In genomic region chr14:104691546-104692260, GRCh38 we compare ENCODE assay signal across 10 cellular contexts. TPM values are rescaled to one million over a fixed set of nuclear protein-coding genes. Genes with fewer than 3 reads are reported as not detected.
DNase-seq lines count a peak whose midpoint lies in the region.
"Had no signal": no experiment of that assay in that cellular context is flagged by ENCODE, and none has a peak within 500 bp of the region (broad histone marks: within the 10 kb centered on the region; RNA-seq: fewer than 3 reads in every experiment).

No MANE protein-coding gene starts in this region.

- H3K79me1 ChIP-seq in neuronal stem cell (ENCODE audit: low read depth, low read length): peaks cover 43% of the 10 kb centered on the region

- H2BK120ac ChIP-seq in neuronal stem cell (ENCODE audit: low read depth, low read length): no peak overlapping the region

- peaks cover 59 to 72% (median 68%) of the 10 kb centered on the region in 11 experiments for H4K20me1 ChIP-seq in BLaER1 treated with 17β-estradiol and CSF1 and Interleukin-3, amounts not matched to agents 10 nM and 100 nM

- no peaks in the 10 kb centered on the region for H3K27me3 ChIP-seq in BLaER1 treated with 17β-estradiol and CSF1 and Interleukin-3, amounts not matched to agents 10 nM and 100 nM
- peaks cover 0 to 3% (median 0%) of the 10 kb centered on the region in 3 experiments for H3K27me3 ChIP-seq in neuronal stem cell (ENCODE audit: control insufficient read depth in 3 of 3, insufficient read depth in 3 of 3, low read depth in 1 of 3, low read length in 3 of 3)

- no peak overlapping the region for H2BK5ac ChIP-seq in neuronal stem cell (ENCODE audit: low read length)

- peaks cover 87 to 92% (median 90%) of the 10 kb centered on the region in 10 experiments for H3K4me1 ChIP-seq in BLaER1 treated with 17β-estradiol and CSF1 and Interleukin-3, amounts not matched to agents 10 nM and 100 nM
- H3K4me1 ChIP-seq in neuronal stem cell (ENCODE audit: control insufficient read depth in 2 of 2, insufficient read depth in 1 of 2, low read depth in 1 of 2, low read length in 2 of 2): peaks cover 36 to 45% of the 10 kb centered on the region in 2 donors

- no peak overlapping the region for H3K14ac ChIP-seq in neuronal stem cell (ENCODE audit: low read length)

- peak overlapping the region; percentile 96 to 100 (median 100) for H3K4me2 ChIP-seq in BLaER1 treated with 17β-estradiol and CSF1 and Interleukin-3, amounts not matched to agents 10 nM and 100 nM
- H3K4me2 ChIP-seq in neuronal stem cell (ENCODE audit: insufficient read depth, low read length, poor library complexity, severe bottlenecking): no peak overlapping the region

- H3K18ac ChIP-seq in neuronal stem cell (ENCODE audit: low read length): peak overlapping the region; percentile 24

- no peaks in the 10 kb centered on the region for H3K9me3 ChIP-seq in BLaER1 treated with 17β-estradiol and CSF1 and Interleukin-3, amounts not matched to agents 10 nM and 100 nM (replicated peaks in 1 of 11)
- H3K9me3 ChIP-seq in KOPT-K1 (ENCODE audit: insufficient read depth, low read length, poor library complexity, severe bottlenecking) (no peaks in the 10 kb centered on the region), neuronal stem cell (replicated peaks in 1 of 2; ENCODE audit: control insufficient read depth in 2 of 2, insufficient read depth in 1 of 2, low read depth in 1 of 2, low read length in 2 of 2) (no peaks in the 10 kb centered on the region)

- peak overlapping the region; percentile 60 for H3K23ac ChIP-seq in neuronal stem cell (ENCODE audit: low read depth, low read length, poor library complexity)

- H3K4ac ChIP-seq in neuronal stem cell (ENCODE audit: low read length): no peak overlapping the region

- no peak overlapping the region for H2AFZ ChIP-seq in neuronal stem cell (ENCODE audit: low read length)

- no peak overlapping the region for H2BK12ac ChIP-seq in neuronal stem cell (ENCODE audit: low read length)

- no peak overlapping the region for H4K8ac ChIP-seq in neuronal stem cell (ENCODE audit: low read depth, low read length)

- in situ Hi-C loops in G401 (cut with HindIII; ENCODE audit: low sequenced_read_pairs): no loop called here

- peaks cover 9 to 48% (median 28%) of the 10 kb centered on the region in 11 experiments; a peak in 21 of 22 replicates for H3K36me3 ChIP-seq in BLaER1 treated with 17β-estradiol and CSF1 and Interleukin-3, amounts not matched to agents 10 nM and 100 nM
- H3K36me3 ChIP-seq in KOPT-K1 (ENCODE audit: insufficient read depth, low read length): peaks cover 19% of the 10 kb centered on the region; the same call in 1 of the 2 replicates
- peaks cover 6 to 11% of the 10 kb centered on the region in 2 donors for H3K36me3 ChIP-seq in neuronal stem cell (replicated peaks in 1 of 2; ENCODE audit: control insufficient read depth in 2 of 2, insufficient read depth in 2 of 2, low read length in 2 of 2)

- peak overlapping the region; percentile 38 for H2BK15ac ChIP-seq in neuronal stem cell (ENCODE audit: low read length)

- DNase-seq in neuronal stem cell (ENCODE audit: low spot score) (no peak), NCI-H774 (lab: John Stamatoyannopoulos, UW) (no peak), G401 (ENCODE audit: low spot score) (no peak), NCI-H2171 (lab: John Stamatoyannopoulos, UW) (no peak), RKO (ENCODE audit: low spot score) (no peak)
- DNase-seq: NCI-H1930, retina had no signal

- peak overlapping the region; percentile 82 for H4K91ac ChIP-seq in neuronal stem cell (ENCODE audit: low read depth, low read length, poor library complexity)

- H3K27ac ChIP-seq in BLaER1 treated with 17β-estradiol and CSF1 and Interleukin-3, amounts not matched to agents 10 nM and 100 nM: peak overlapping the region in 9 of 11 experiments; percentile 2 to 93 (median 88); a peak in 17 of 22 replicates
- H3K27ac ChIP-seq in KOPT-K1 (ENCODE audit: low read depth, low read length, poor library complexity, severe bottlenecking) (peak overlapping the region; percentile 78), cingulate gyrus (ENCODE audit: low read depth, low read length) (peak overlapping the region; percentile 97), neuronal stem cell (replicated peaks; ENCODE audit: low read length) (no peak overlapping the region)

- H3K9ac ChIP-seq in BLaER1 treated with 17β-estradiol and CSF1 and Interleukin-3, amounts not matched to agents 10 nM and 100 nM: peak overlapping the region; percentile 88 to 98 (median 94); a peak in 20 of 22 replicates
- H3K9ac ChIP-seq in neuronal stem cell (ENCODE audit: low read depth, low read length, poor library complexity): peak overlapping the region; percentile 13

- peak overlapping the region; percentile 81 to 100 (median 99) for H3K4me3 ChIP-seq in BLaER1 treated with 17β-estradiol and CSF1 and Interleukin-3, amounts not matched to agents 10 nM and 100 nM
- no peak overlapping the region for H3K4me3 ChIP-seq in neuronal stem cell (ENCODE audit: low read length in 2 of 2)

- WGBS in neuronal stem cell (ENCODE audit: extremely low coverage in 2 of 2, insufficient read length in 2 of 2, insufficient replicate concordance in 1 of 2), 2 donors: no CpG with 5 or more reads among the region's 19 CpGs

- peak overlapping the region; percentile 83 for H2AK5ac ChIP-seq in neuronal stem cell (ENCODE audit: low read depth, low read length)

RNA-seq across cellular contexts. Expression of gene INF2, which starts 2.3 kb away (rescaled TPM):
- polyA plus RNA-seq in neuronal stem cell (2013, experiment 1 of 2): 19.0 TPM
- polyA plus RNA-seq in neuronal stem cell (2013, experiment 2 of 2): 19.6 TPM
- total RNA-seq in G401 (2014; rRNA removed; shearing (Covaris generic)): 30.3 and 31.3 TPM in 2 replicates

RNA-seq across cellular contexts. Expression of gene ADSS1, which starts 32.3 kb away (rescaled TPM):
- 23.8 TPM for polyA plus RNA-seq in neuronal stem cell (2013, experiment 1 of 2)
- 21.4 TPM for polyA plus RNA-seq in neuronal stem cell (2013, experiment 2 of 2)
- 18.3 and 19.5 TPM in 2 replicates for total RNA-seq in G401 (2014; rRNA removed; shearing (Covaris generic))

Comparison
In these comparisons a context has a peak if more than half of its experiments do, and no peak if none do; other contexts are left out.
1. H3K4me3 ChIP-seq: peak in BLaER1 treated with 17β-estradiol and CSF1 and Interleukin-3, amounts not matched to agents 10 nM and 100 nM (10 of 10); none in neuronal stem cell (0 of 2).